Comparison of ENCODE assay signal across 8 cellular contexts in the genomic region with DNA sequence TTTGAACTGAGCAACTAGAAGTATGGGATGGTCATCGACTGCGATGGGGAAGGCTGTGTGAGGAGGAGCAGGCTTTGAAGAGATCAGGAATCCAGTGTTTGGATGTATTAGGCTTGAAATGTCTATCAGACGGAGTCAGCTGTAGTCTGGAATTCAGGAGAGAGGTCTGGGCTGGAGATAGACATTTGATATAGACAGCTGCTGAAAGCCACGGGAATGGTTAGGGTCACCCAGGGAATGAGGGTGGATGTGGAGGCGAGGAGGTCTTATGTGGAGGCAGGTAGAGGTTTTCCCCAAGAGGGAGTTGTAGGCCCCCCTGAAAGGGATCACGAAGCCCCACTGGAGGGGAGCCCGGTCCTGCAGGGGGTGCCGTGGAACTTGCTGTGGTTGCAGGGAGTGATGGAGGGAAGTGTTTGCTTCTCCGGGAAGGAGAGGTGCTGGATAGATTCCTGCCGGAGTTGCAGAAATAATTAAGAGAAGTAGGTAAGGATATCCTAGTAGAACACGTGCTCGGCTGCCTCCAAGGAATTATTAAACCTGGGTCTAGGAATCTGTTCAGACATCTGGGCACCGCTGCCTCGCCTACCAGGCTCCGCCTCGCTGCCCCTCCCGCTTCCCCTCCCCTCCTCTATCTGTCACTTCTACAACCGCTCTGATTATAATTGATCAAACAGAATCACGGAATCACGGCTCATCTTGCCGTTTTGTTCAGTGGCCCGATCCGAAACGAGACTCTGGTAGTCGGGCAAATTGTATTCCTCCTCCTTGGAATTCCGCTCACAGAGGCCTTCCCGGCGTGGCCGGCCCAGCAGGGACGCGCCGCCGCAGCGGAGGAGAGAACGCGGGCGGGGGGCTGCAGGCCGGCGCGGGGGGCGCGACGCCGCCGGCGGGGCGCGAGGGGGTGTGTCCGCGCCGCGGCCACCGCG. TPM values are rescaled to one million over a fixed set of nuclear protein-coding genes. Genes with fewer than 3 reads are reported as not detected.
DNase-seq lines count a peak whose midpoint lies in the region; ATAC-seq and FAIRE-seq lines count a peak whose summit lies in the region.

No MANE protein-coding gene starts in this region.

- H3K9ac ChIP-seq in adipocyte (ENCODE audit: low read length) = peak overlapping the region; percentile 80
- peak overlapping the region; percentile 37 for H3K9ac ChIP-seq in mesendoderm (ENCODE audit: low read length)

- no peak for DNase-seq in activated naive CD4-positive, alpha-beta T cell treated with anti-CD3 and anti-CD28 coated beads, Interleukin-2, amount 10 ng/mL, durations not matched to agents 7 days and 5 days
- DNase-seq in activated naive CD4-positive, alpha-beta T cell treated with Interleukin-2 at 50 U/mL for 16 hours = no peak
- DNase-seq in adipocyte (ENCODE audit: low read depth) (peak; percentile 53), mesendoderm (no peak), urothelium cell line (ENCODE audit: low spot score) (peak; percentile 42), AG08395 (ENCODE audit: low spot score) (no peak)
- DNase-seq in activated CD4-positive, CD25-positive, alpha-beta regulatory T cell treated with anti-CD3 and anti-CD28 coated beads, Interleukin-2, amount 50 U/mL, for 72 hours = no peak

- H3K4me2 ChIP-seq in mesendoderm (ENCODE audit: low read length) = peak overlapping the region; percentile 58

- H3K4ac ChIP-seq in mesendoderm (ENCODE audit: low read depth, low read length) = no peak overlapping the region

- H3K27me3 Mint-ChIP-seq in activated naive CD4-positive, alpha-beta T cell treated with anti-CD3 and anti-CD28 coated beads, Interleukin-2, amount 10 ng/mL, durations not matched to agents 7 days and 5 days = peaks cover 81% of the 10 kb centered on the region

- no peak overlapping the region for H3K23ac ChIP-seq in mesendoderm (ENCODE audit: low read length)

- no peak overlapping the region for H2BK120ac ChIP-seq in mesendoderm (ENCODE audit: low read depth, low read length)

- H2BK5ac ChIP-seq in mesendoderm (ENCODE audit: low read length) = no peak overlapping the region

- H3K27ac ChIP-seq in mesendoderm (ENCODE audit: low read depth, low read length) = no peak overlapping the region

- ATAC-seq in GM19328 (IDR thresholded peaks at IDR 0.05; ENCODE audit: unreplicated experiment) = no peak

- peaks cover 1% of the 10 kb centered on the region for H3K36me3 Mint-ChIP-seq in activated naive CD4-positive, alpha-beta T cell treated with anti-CD3 and anti-CD28 coated beads, Interleukin-2, amount 10 ng/mL, durations not matched to agents 7 days and 5 days

- no peaks in the 10 kb centered on the region for H3K79me1 ChIP-seq in mesendoderm (ENCODE audit: low read length)

- H3K9me3 Mint-ChIP-seq in activated naive CD4-positive, alpha-beta T cell treated with anti-CD3 and anti-CD28 coated beads, Interleukin-2, amount 10 ng/mL, durations not matched to agents 7 days and 5 days = no peaks in the 10 kb centered on the region

- H3K36me3 ChIP-seq in adipocyte (ENCODE audit: control insufficient read depth, insufficient read depth, low read length, severe bottlenecking) = no peaks in the 10 kb centered on the region
- H3K36me3 ChIP-seq in mesendoderm (ENCODE audit: control insufficient read depth, insufficient read depth, low read length) = no peaks in the 10 kb centered on the region

- H3K79me2 ChIP-seq in mesendoderm (ENCODE audit: control insufficient read depth, insufficient read depth, low read length) = no peaks in the 10 kb centered on the region

- no peaks in the 10 kb centered on the region for H3K9me3 ChIP-seq in adipocyte (ENCODE audit: control insufficient read depth, low read length)

- peaks cover 26% of the 10 kb centered on the region for H3K4me1 ChIP-seq in adipocyte (ENCODE audit: control insufficient read depth, insufficient read depth, low read length)
- no peaks in the 10 kb centered on the region for H3K4me1 ChIP-seq in mesendoderm (ENCODE audit: control insufficient read depth, low read depth, low read length)

- CTCF ChIA-PET in activated naive CD4-positive, alpha-beta T cell treated with anti-CD3 and anti-CD28 coated beads, Interleukin-2, amount 10 ng/mL, durations not matched to agents 7 days and 5 days (lab: Charles Lee) = no interaction called here

- peak; percentile 32 for FAIRE-seq in urothelium cell line (lab: Jason Lieb, UNC)

- no peak overlapping the region for H4K5ac ChIP-seq in mesendoderm (ENCODE audit: low read length)

- H3K4me3 ChIP-seq in adipocyte (ENCODE audit: low read length) = peak overlapping the region; percentile 83
- peak overlapping the region; percentile 19 for H3K4me3 ChIP-seq in mesendoderm (ENCODE audit: low read length)

- peaks cover 24% of the 10 kb centered on the region for H3K4me1 Mint-ChIP-seq in activated naive CD4-positive, alpha-beta T cell treated with anti-CD3 and anti-CD28 coated beads, Interleukin-2, amount 10 ng/mL, durations not matched to agents 7 days and 5 days

- H3K4me3 Mint-ChIP-seq in activated naive CD4-positive, alpha-beta T cell treated with anti-CD3 and anti-CD28 coated beads, Interleukin-2, amount 10 ng/mL, durations not matched to agents 7 days and 5 days = peak overlapping the region; percentile 51

- no peak overlapping the region for H2BK15ac ChIP-seq in mesendoderm (replicated peaks; ENCODE audit: low read depth)

- no peak overlapping the region for H3K18ac ChIP-seq in mesendoderm (ENCODE audit: low read length)

- H4K8ac ChIP-seq in mesendoderm (ENCODE audit: low read depth, low read length) = no peak overlapping the region

- WGBS in mesendoderm (ENCODE audit: extremely low coverage, insufficient coverage, low lambda C conversion rate) = no CpG with 5 or more reads among the region's 54 CpGs

- no peaks in the 10 kb centered on the region for H3K27me3 ChIP-seq in adipocyte (replicated peaks; ENCODE audit: control insufficient read depth, insufficient read depth, low read length)
- peaks cover 12% of the 10 kb centered on the region for H3K27me3 ChIP-seq in mesendoderm (ENCODE audit: insufficient read depth, low read length, poor library complexity)

- no peak overlapping the region for H2AK5ac ChIP-seq in mesendoderm (ENCODE audit: low read length)

- no peak overlapping the region for H3K27ac Mint-ChIP-seq in activated naive CD4-positive, alpha-beta T cell treated with anti-CD3 and anti-CD28 coated beads, Interleukin-2, amount 10 ng/mL, durations not matched to agents 7 days and 5 days

- peak overlapping the region; percentile 22 for H3K56ac ChIP-seq in mesendoderm (ENCODE audit: low read length)

RNA-seq across cellular contexts. Expression of a gene that starts 0.8 kb away (rescaled TPM):
- 0.38 TPM for polyA plus RNA-seq in mesendoderm (2013, experiment 1 of 2)
- 0.45 TPM for polyA plus RNA-seq in mesendoderm (2013, experiment 2 of 2)

RNA-seq across cellular contexts. Expression of a gene that starts 47.7 kb away (rescaled TPM):
- 17.0 TPM for polyA plus RNA-seq in mesendoderm (2013, experiment 1 of 2)
- polyA plus RNA-seq in mesendoderm (2013, experiment 2 of 2) = 16.5 TPM

Comparison
In these comparisons a context has a peak if more than half of its experiments do, and no peak if none do; other contexts are left out.
1. DNase-seq: peak in adipocyte (single experiment) and urothelium cell line (single experiment); none in activated naive CD4-positive, alpha-beta T cell treated with anti-CD3 and anti-CD28 coated beads, Interleukin-2, amount 10 ng/mL, durations not matched to agents 7 days and 5 days (single experiment), activated naive CD4-positive, alpha-beta T cell treated with Interleukin-2 at 50 U/mL for 16 hours (single experiment), mesendoderm (single experiment), activated CD4-positive, CD25-positive, alpha-beta regulatory T cell treated with anti-CD3 and anti-CD28 coated beads, Interleukin-2, amount 50 U/mL, for 72 hours (single experiment) and AG08395 (single experiment).